1 cellular context compared by ENCODE assay signal in the genomic region with DNA sequence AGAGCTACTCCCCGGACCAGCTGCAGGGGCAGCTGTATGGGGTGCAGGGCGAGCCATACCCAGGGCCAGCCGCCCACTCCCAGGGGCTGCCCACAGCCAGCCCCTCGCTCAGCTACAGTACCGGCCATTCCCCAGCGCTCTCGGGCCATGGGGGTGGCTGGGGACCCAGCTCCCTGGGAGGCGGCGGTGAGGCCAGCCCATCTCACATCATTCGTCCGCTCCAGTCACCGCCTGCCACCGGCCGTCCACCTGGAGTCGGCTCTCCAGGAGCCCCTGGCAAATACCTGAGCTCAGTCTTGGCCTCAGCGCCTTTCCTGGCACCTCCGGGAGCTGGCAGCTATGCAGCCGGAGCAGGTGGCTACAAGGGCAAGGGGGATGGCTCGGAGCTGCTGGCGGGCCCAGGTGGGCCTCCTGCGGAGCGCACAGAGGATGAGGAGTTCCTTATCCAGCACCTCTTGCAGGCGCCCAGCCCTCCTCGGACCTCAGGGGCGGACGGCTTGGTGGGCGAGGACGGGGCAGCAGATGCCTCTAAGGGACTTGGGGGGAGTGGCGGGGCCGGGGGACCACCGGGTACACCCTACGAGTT.
TF ChIP-seq lines count a peak whose summit lies in the region.

No MANE protein-coding gene starts in this region.

TF ChIP-seq in HepG2, 621 proteins besides CTCF, POLR2A, EP300 and RAD21:
- TF ChIP-seq ZNF180 (CRISPR knock-in tag; IDR thresholded peaks at IDR 0.05; ENCODE audit: borderline replicate concordance, low read depth) (no peak), ZNF484 (CRISPR knock-in tag; IDR thresholded peaks at IDR 0.05; ENCODE audit: borderline replicate concordance, low read depth) (no peak), AGO2 (optimal IDR thresholded peaks at IDR 0.05; ENCODE audit: low read depth, low read length) (peak; percentile 58), HMG20A (CRISPR knock-in tag; IDR thresholded peaks at IDR 0.05; ENCODE audit: borderline replicate concordance) (no peak), AHR (CRISPR knock-in tag; IDR thresholded peaks at IDR 0.05) (no peak), ZNF761 (CRISPR knock-in tag; conservative IDR thresholded peaks at IDR 0.05) (no peak), ZNF33A (CRISPR knock-in tag; IDR thresholded peaks at IDR 0.05; ENCODE audit: borderline replicate concordance) (no peak), RBFOX2 (IDR thresholded peaks at IDR 0.05; ENCODE audit: low read depth, low read length) (peak; percentile 62; the same call in 1 of the 2 replicates), KDM3A (CRISPR knock-in tag; IDR thresholded peaks at IDR 0.05; ENCODE audit: low read depth) (no peak)
